In the genomic region with DNA sequence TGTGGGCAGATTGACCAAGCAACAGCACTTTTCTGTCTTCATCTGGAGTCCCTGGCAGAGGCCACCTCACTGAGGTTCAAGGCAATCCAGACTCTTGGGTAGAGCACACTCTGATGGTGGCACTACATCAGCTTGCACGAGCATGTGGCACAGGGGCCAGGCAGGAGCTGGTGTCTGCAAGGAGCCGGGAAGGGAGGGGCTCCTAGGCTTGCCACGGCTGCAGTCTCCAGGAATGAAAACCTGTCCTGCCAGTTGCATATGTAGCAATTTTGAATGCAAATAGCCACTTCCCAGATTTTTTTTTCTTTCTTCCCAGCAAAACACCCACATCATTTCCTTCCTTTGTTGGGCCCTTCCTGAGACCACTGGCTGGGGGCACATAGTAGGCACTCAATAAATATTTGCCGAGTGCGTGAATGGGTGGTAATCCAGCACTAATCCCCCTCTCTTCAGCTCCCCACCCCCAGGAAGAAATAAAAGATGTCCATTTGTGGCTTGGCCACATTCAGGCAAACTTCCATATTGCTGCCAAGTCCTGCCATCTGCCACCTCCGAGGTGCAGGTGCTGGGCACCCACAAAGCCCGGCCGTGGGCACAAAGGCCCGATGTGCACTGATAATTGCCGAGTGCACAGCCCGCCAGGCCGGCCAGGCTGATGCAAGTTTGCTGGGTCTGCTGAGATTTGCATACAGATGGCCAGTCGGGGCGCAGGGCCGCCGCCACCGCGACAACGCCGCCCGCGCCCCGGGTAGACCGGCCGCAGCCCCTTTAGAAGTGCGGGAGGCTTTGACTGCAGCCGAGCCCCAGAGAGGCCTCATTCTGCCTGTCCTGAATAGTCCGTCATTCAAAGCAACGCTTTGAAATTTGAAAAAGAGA, we compare ENCODE assay signal across 8 cellular contexts.
DNase-seq lines count a peak whose midpoint lies in the region; ATAC-seq and TF ChIP-seq lines count a peak whose summit lies in the region.

No MANE protein-coding gene starts in this region.

- TF ChIP-seq CTCF in C4-2B (conservative IDR thresholded peaks at IDR 0.05) (no peak), brain (conservative IDR thresholded peaks at IDR 0.05) (no peak)

- no peak overlapping the region for H3K18ac ChIP-seq in mesendoderm (ENCODE audit: low read length)

- peak overlapping the region; percentile 7 to 67 (median 61) for H3K4me3 Mint-ChIP-seq in brain

- H3K9me3 Mint-ChIP-seq in brain, result no peaks in the 10 kb centered on the region

- H3K4me1 Mint-ChIP-seq in brain, result peaks cover 51% of the 10 kb centered on the region

- H3K4me2 ChIP-seq in mesendoderm (ENCODE audit: low read length), result no peak overlapping the region

- no peaks in the 10 kb centered on the region for H3K36me3 ChIP-seq in mesendoderm (ENCODE audit: control insufficient read depth, insufficient read depth, low read length)

- no CpG with 5 or more reads among the region's 29 CpGs for WGBS in mesendoderm (ENCODE audit: extremely low coverage, insufficient coverage, low lambda C conversion rate)

- H3K27ac Mint-ChIP-seq in brain, result peak overlapping the region; percentile 89 to 95 (median 93)

- no peaks in the 10 kb centered on the region for H3K27me3 ChIP-seq in mesendoderm (ENCODE audit: insufficient read depth, low read length, poor library complexity)

- H2BK120ac ChIP-seq in mesendoderm (ENCODE audit: low read depth, low read length), result no peak overlapping the region

- H3K23ac ChIP-seq in mesendoderm (ENCODE audit: low read length), result no peak overlapping the region

- H3K27me3 Mint-ChIP-seq in brain, result no peaks in the 10 kb centered on the region

- ATAC-seq in HG02642 (IDR thresholded peaks at IDR 0.05; ENCODE audit: poor library complexity, unreplicated experiment) (no peak), GM19035 (IDR thresholded peaks at IDR 0.05; ENCODE audit: unreplicated experiment) (no peak), HG02571 (IDR thresholded peaks at IDR 0.05; ENCODE audit: unreplicated experiment) (no peak)

- H3K56ac ChIP-seq in mesendoderm (ENCODE audit: low read length), result peak overlapping the region; percentile 67

- no peak overlapping the region for H4K8ac ChIP-seq in mesendoderm (ENCODE audit: low read depth, low read length)

- DNase-seq in NCI-H1048 (lab: John Stamatoyannopoulos, UW) (peak; percentile 57), mesendoderm (peak; percentile 75), GM03348 (ENCODE audit: low spot score) (no peak)

- peak overlapping the region; percentile 50 for H3K27ac ChIP-seq in C4-2B
- H3K27ac ChIP-seq in mesendoderm (ENCODE audit: low read depth, low read length), result no peak overlapping the region

- no peak overlapping the region for H2AK5ac ChIP-seq in mesendoderm (ENCODE audit: low read length)

- peak overlapping the region; percentile 0 for H3K4ac ChIP-seq in mesendoderm (ENCODE audit: low read depth, low read length)

- no peak overlapping the region for H2BK15ac ChIP-seq in mesendoderm (replicated peaks; ENCODE audit: low read depth)

- H4K5ac ChIP-seq in mesendoderm (ENCODE audit: low read length), result no peak overlapping the region

- H3K36me3 Mint-ChIP-seq in brain, result no peaks in the 10 kb centered on the region

- H3K79me1 ChIP-seq in mesendoderm (ENCODE audit: low read length), result no peaks in the 10 kb centered on the region

- H3K79me2 ChIP-seq in mesendoderm (ENCODE audit: control insufficient read depth, insufficient read depth, low read length), result no peaks in the 10 kb centered on the region

- no peak overlapping the region for H3K4me3 ChIP-seq in mesendoderm (ENCODE audit: low read length)

- H2BK5ac ChIP-seq in mesendoderm (ENCODE audit: low read length), result no peak overlapping the region

- peaks cover 4% of the 10 kb centered on the region for H3K4me1 ChIP-seq in mesendoderm (ENCODE audit: control insufficient read depth, low read depth, low read length)

- peak overlapping the region; percentile 20 for H3K9ac ChIP-seq in mesendoderm (ENCODE audit: low read length)
